1 cellular context compared by ENCODE assay signal in the genomic region with DNA sequence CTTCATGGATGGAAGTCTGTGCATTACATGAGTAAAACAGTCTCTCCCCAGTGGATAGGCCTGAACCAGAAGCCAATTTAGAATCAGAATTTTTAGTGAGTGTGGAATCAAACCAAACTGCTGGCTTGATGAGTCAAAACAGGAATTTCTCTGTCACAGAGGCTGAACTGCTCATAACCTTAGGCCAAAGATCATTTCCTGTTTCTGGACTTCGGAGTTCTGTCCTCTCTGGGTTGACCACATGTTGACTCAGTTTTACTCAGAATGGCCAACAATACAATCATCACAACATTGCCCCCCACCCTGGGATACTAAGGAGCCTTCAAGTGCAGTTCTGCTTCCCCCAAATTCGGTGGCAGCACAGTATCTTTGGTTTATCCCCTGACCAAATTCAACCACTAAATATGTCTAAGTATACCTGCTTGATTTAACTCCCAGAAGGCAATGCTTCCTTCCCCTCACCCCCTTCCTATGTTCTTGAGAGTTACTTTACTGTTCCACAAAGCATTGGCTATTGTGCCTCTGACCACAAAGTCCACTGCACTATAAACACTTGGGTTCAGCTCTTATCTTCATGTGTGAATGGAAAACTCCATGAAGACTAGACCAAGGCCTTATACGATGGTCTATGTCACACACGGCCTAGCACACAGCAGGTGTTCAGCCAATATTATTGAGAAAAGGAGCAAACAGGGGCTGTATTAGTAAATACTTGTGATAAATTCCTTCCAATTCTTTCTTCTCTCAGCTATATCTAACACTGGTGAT.
TF ChIP-seq lines count a peak whose summit lies in the region.

No MANE protein-coding gene starts in this region.

TF ChIP-seq in GM12878, 131 proteins besides CTCF, POLR2A, EP300 and RAD21 (continued from another document):
- TF ChIP-seq, protein P1, sequence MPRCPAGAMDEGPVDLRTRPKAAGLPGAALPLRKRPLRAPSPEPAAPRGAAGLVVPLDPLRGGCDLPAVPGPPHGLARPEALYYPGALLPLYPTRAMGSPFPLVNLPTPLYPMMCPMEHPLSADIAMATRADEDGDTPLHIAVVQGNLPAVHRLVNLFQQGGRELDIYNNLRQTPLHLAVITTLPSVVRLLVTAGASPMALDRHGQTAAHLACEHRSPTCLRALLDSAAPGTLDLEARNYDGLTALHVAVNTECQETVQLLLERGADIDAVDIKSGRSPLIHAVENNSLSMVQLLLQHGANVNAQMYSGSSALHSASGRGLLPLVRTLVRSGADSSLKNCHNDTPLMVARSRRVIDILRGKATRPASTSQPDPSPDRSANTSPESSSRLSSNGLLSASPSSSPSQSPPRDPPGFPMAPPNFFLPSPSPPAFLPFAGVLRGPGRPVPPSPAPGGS (IDR thresholded peaks at IDR 0.05; ENCODE audit: borderline replicate concordance, insufficient read depth, low read depth, low read length, poor library complexity, severe bottlenecking): no peak
- no peak for TF ChIP-seq YBX1 (IDR thresholded peaks at IDR 0.05)
- TF ChIP-seq ZNF274 (IDR thresholded peaks at IDR 0.05; ENCODE audit: insufficient read depth, insufficient read length): no peak
- TF ChIP-seq TAF1 (IDR thresholded peaks at IDR 0.05; ENCODE audit: borderline replicate concordance, low read depth, low read length): no peak
- no peak for TF ChIP-seq CHD1 (IDR thresholded peaks at IDR 0.05; ENCODE audit: low read depth, low read length)
- TF ChIP-seq SMAD5 (IDR thresholded peaks at IDR 0.05; ENCODE audit: low read depth): no peak
- no peak for TF ChIP-seq RAD51 (IDR thresholded peaks at IDR 0.05)
- no peak for TF ChIP-seq SMAD1 (IDR thresholded peaks at IDR 0.05; ENCODE audit: low read depth, partially characterized antibody)
- TF ChIP-seq USF1 (IDR thresholded peaks at IDR 0.05; ENCODE audit: borderline replicate concordance, extremely low read length, insufficient read depth, low read depth, low read length): no peak
- TF ChIP-seq MTA3 (IDR thresholded peaks at IDR 0.05; ENCODE audit: borderline replicate concordance, low read length): peak; percentile 87; the same call in 1 of the 2 replicates
- TF ChIP-seq MTA2 (IDR thresholded peaks at IDR 0.05; ENCODE audit: low read depth): peak; percentile 79
- no peak for TF ChIP-seq EGR1 (IDR thresholded peaks at IDR 0.05; ENCODE audit: borderline replicate concordance in 1 of 2, low read depth in 2 of 2, low read length in 2 of 2)
- TF ChIP-seq, protein P2, sequence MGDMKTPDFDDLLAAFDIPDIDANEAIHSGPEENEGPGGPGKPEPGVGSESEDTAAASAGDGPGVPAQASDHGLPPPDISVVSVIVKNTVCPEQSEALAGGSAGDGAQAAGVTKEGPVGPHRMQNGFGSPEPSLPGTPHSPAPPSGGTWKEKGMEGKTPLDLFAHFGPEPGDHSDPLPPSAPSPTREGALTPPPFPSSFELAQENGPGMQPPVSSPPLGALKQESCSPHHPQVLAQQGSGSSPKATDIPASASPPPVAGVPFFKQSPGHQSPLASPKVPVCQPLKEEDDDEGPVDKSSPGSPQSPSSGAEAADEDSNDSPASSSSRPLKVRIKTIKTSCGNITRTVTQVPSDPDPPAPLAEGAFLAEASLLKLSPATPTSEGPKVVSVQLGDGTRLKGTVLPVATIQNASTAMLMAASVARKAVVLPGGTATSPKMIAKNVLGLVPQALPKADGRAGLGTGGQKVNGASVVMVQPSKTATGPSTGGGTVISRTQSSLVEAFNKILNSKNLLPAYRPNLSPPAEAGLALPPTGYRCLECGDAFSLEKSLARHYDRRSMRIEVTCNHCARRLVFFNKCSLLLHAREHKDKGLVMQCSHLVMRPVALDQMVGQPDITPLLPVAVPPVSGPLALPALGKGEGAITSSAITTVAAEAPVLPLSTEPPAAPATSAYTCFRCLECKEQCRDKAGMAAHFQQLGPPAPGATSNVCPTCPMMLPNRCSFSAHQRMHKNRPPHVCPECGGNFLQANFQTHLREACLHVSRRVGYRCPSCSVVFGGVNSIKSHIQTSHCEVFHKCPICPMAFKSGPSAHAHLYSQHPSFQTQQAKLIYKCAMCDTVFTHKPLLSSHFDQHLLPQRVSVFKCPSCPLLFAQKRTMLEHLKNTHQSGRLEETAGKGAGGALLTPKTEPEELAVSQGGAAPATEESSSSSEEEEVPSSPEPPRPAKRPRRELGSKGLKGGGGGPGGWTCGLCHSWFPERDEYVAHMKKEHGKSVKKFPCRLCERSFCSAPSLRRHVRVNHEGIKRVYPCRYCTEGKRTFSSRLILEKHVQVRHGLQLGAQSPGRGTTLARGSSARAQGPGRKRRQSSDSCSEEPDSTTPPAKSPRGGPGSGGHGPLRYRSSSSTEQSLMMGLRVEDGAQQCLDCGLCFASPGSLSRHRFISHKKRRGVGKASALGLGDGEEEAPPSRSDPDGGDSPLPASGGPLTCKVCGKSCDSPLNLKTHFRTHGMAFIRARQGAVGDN (IDR thresholded peaks at IDR 0.05): no peak
